In the genomic region with DNA sequence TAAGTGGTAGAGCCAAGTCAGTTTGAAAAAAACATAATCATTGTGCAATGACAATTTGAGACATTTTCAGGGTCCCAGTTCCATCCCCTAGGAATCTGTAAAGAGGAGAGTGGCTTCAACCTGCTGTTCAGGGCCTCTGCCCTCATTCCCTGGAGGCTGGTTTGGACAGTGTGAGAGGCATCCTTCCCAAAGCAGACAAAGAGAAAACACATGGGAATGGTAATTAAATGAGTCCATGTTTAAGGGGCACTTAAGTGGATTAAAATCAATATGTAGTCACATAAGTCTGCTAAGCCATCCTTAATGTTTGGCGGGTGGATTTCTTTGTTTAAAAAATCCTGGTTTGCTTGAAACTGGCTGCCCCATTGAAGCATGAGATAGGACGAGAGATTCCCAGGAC, we compare ENCODE assay signal across 24 cellular contexts.
"Had no signal": no experiment of that assay in that cellular context is flagged by ENCODE, and none has a peak within 500 bp of the region (broad histone marks: within the 10 kb centered on the region; RNA-seq: fewer than 3 reads in every experiment).

No MANE protein-coding gene starts in this region.

- ATAC-seq: esophagus mucosa; heart left ventricle; left lobe of liver; lower lobe of right lung; natural killer cell; sciatic nerve; stimulated activated naive CD8-positive, alpha-beta T cell treated with anti-CD3 and anti-CD28 coated beads, Interleukin-15, Interleukin-2, amounts not matched to agents 100 U/mL and 50 U/mL, for 24 hours had no signal

- H3K27ac ChIP-seq: lower lobe of right lung, skin epidermis, testis had no signal

- DNase-seq: activated CD4-positive, alpha-beta T cell treated with anti-CD3 and anti-CD28 coated beads for 4 hours; activated CD4-positive, alpha-beta T cell treated with anti-CD3 and anti-CD28 coated beads, Interleukin-2, amount 50 U/mL, for 4 hours; activated CD8-positive, alpha-beta memory T cell treated with anti-CD3 and anti-CD28 coated beads, Interleukin-2, amount 50 U/mL, for 4 hours; activated gamma-delta T cell treated with Interleukin-2 at 50 U/mL for 16 hours; activated naive CD4-positive, alpha-beta T cell treated with anti-CD3 and anti-CD28 coated beads, Interleukin-2, amount 50 U/mL, for 16 hours; activated T-cell treated with anti-CD3 and anti-CD28 coated beads, Interleukin-2, amount 50 U/mL, for 1 hour; amniotic stem cell; caudate nucleus; foreskin fibroblast; heart left ventricle; kidney glomerular epithelial cell; lower lobe of right lung; mesenchymal stem cell; natural killer cell; retina; stimulated activated CD4-positive, alpha-beta T cell treated with anti-CD3 and anti-CD28 coated beads, Interleukin-12 subunit alpha, Interleukin-12 subunit beta, amount 100 ng/mL, for 4 hours; stimulated activated CD4-positive, alpha-beta T cell treated with anti-CD3 and anti-CD28 coated beads, Interleukin-4, amount 100 ng/mL, for 1 hour; stimulated activated naive CD8-positive, alpha-beta T cell treated with anti-CD3 and anti-CD28 coated beads, Interleukin-15, Interleukin-2, amounts not matched to agents 100 U/mL and 50 U/mL, for 24 hours; testis; trophoblast cell had no signal

- H3K27me3 ChIP-seq: heart left ventricle, testis had no signal

- H3K9me3 ChIP-seq: heart left ventricle, lower lobe of right lung, testis had no signal

- H3K4me3 ChIP-seq: heart left ventricle, lower lobe of right lung, skin epidermis, testis had no signal
